In the genomic region with DNA sequence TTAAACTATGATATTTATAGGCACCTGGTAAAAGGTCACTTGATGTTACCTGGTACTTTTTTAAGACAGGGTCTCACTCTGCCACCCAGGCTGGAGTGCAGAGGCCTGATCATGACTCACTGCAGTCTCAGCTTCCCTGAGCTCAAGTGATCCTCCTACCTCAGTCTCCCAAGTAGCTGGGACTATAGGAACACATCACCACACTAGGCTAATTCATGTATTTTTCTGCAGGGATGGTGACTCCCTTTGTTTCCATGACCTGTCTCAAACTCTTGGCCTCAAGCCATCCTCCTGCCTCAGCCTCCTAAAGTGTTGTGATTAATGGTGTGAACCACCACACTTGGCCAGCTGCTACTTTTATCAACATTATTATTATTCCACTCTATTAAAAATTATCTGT, we compare ENCODE assay signal across 38 cellular contexts. TPM values are rescaled to one million over a fixed set of nuclear protein-coding genes. Genes with fewer than 3 reads are reported as not detected.
"Had no signal": no experiment of that assay in that cellular context is flagged by ENCODE, and none has a peak within 500 bp of the region (broad histone marks: within the 10 kb centered on the region; RNA-seq: fewer than 3 reads in every experiment).

No MANE protein-coding gene starts in this region.

- H3K27me3 Mint-ChIP-seq: activated B cell treated with CpG ODN at 0.5 μM for 24 hours; activated CD8-positive, alpha-beta T cell treated with anti-CD3 and anti-CD28 coated beads for 36 hours; activated naive CD8-positive, alpha-beta T cell; activated T-helper 17 cell treated with anti-CD3 and anti-CD28 coated beads, Interleukin-2, amount 50 U/mL, for 72 hours; central memory CD8-positive, alpha-beta T cell; dendritic cell treated with granulocyte-macrophage colony-stimulating factor and Interleukin-4, amounts not matched to agents 40 ng/mL and 50 ng/mL, for 4 days had no signal

- ATAC-seq: activated CD4-positive, CD25-positive, alpha-beta regulatory T cell treated with anti-CD3 and anti-CD28 coated beads, Interleukin-2, amount 50 U/mL, for 24 hours; activated CD8-positive, alpha-beta T cell treated with anti-CD3 and anti-CD28 coated beads for 36 hours; activated T-cell treated with anti-CD3 and anti-CD28 coated beads, Interleukin-2, amount 50 U/mL, for 4 hours; activated T-helper 17 cell treated with anti-CD3 and anti-CD28 coated beads, Interleukin-2, amount 50 U/mL, for 72 hours; foreskin keratinocyte; gastrocnemius medialis; heart left ventricle had no signal

- H3K36me3 Mint-ChIP-seq: activated naive CD8-positive, alpha-beta T cell had no signal

- H3K36me3 ChIP-seq: brain microvascular endothelial cell, esophagus squamous epithelium, gastrocnemius medialis, heart left ventricle, WERI-Rb-1 had no signal

- H3K27ac ChIP-seq: brain microvascular endothelial cell, coronary artery, dorsolateral prefrontal cortex, esophagus squamous epithelium, foreskin keratinocyte, gastrocnemius medialis, heart left ventricle, WERI-Rb-1 had no signal

- H3K27ac Mint-ChIP-seq: activated B cell treated with CpG ODN at 0.5 μM for 24 hours; activated CD8-positive, alpha-beta T cell treated with anti-CD3 and anti-CD28 coated beads for 36 hours; activated naive CD8-positive, alpha-beta T cell; activated T-helper 17 cell treated with anti-CD3 and anti-CD28 coated beads, Interleukin-2, amount 50 U/mL, for 72 hours; dendritic cell treated with granulocyte-macrophage colony-stimulating factor and Interleukin-4, amounts not matched to agents 40 ng/mL and 50 ng/mL, for 4 days; T-helper 1 cell treated with Interleukin-12 subunit alpha and Interleukin-12 subunit beta and Interleukin-4 antibody, amounts not matched to agents 30 μg/mL and 1 μg/mL, for 36 hours had no signal

- H3K4me3 ChIP-seq: coronary artery, dorsolateral prefrontal cortex, esophagus squamous epithelium, gastrocnemius medialis, heart left ventricle had no signal

- H3K9me3 ChIP-seq: gastrocnemius medialis had no signal

- H3K27me3 ChIP-seq: brain microvascular endothelial cell, esophagus squamous epithelium, foreskin keratinocyte, gastrocnemius medialis, heart left ventricle had no signal

- H3K4me1 ChIP-seq: esophagus squamous epithelium, foreskin keratinocyte, gastrocnemius medialis, heart left ventricle had no signal

- H3K4me3 Mint-ChIP-seq: activated B cell treated with CpG ODN at 0.5 μM for 24 hours; activated CD8-positive, alpha-beta T cell treated with anti-CD3 and anti-CD28 coated beads for 36 hours; activated naive CD8-positive, alpha-beta T cell; activated T-cell treated with anti-CD3 and anti-CD28 coated beads, Interleukin-2, amount 50 U/mL, for 4 hours; activated T-helper 17 cell treated with anti-CD3 and anti-CD28 coated beads, Interleukin-2, amount 50 U/mL, for 72 hours; central memory CD8-positive, alpha-beta T cell; dendritic cell treated with granulocyte-macrophage colony-stimulating factor and Interleukin-4, amounts not matched to agents 40 ng/mL and 50 ng/mL, for 4 days; T-helper 1 cell treated with Interleukin-12 subunit alpha and Interleukin-12 subunit beta and Interleukin-4 antibody, amounts not matched to agents 30 μg/mL and 1 μg/mL, for 36 hours had no signal

- H3K4me1 Mint-ChIP-seq: activated B cell treated with CpG ODN at 0.5 μM for 24 hours; activated T-helper 17 cell treated with anti-CD3 and anti-CD28 coated beads, Interleukin-2, amount 50 U/mL, for 72 hours; central memory CD8-positive, alpha-beta T cell had no signal

- DNase-seq: activated B cell treated with CpG ODN at 0.5 μM for 24 hours; activated CD4-positive, alpha-beta T cell treated with anti-CD3 and anti-CD28 coated beads for 48 hours; activated CD4-positive, alpha-beta T cell treated with anti-CD3 and anti-CD28 coated beads, Interleukin-2, amount 50 U/mL, for 1 hour; activated CD4-positive, alpha-beta T cell treated with anti-CD3 and anti-CD28 coated beads, Interleukin-2, amount 50 U/mL, for 48 hours; activated CD8-positive, alpha-beta memory T cell treated with anti-CD3 and anti-CD28 coated beads for 24 hours; activated CD8-positive, alpha-beta T cell treated with anti-CD3 and anti-CD28 coated beads for 36 hours; activated effector memory CD4-positive, alpha-beta T cell treated with Interleukin-2 at 50 U/mL for 16 hours; activated gamma-delta T cell treated with Interleukin-2 at 50 U/mL for 16 hours; activated naive CD4-positive, alpha-beta T cell treated with anti-CD3 and anti-CD28 coated beads, Interleukin-2, amount 50 U/mL, for 16 hours; activated naive CD4-positive, alpha-beta T cell treated with Interleukin-2 at 50 U/mL for 16 hours; activated T-cell treated with anti-CD3 and anti-CD28 coated beads, Interleukin-2, amount 50 U/mL, for 4 hours; amniotic stem cell; anterior cingulate cortex; brain microvascular endothelial cell; dorsolateral prefrontal cortex; effector memory CD4-positive, alpha-beta T cell; esophagus squamous epithelium; foreskin keratinocyte; gastrocnemius medialis; glutamatergic neuron; heart left ventricle; T1000; WERI-Rb-1 had no signal

RNA-seq across cellular contexts. Expression of gene OR4C45, which starts 47.6 kb away (rescaled TPM):
- total RNA-seq: activated B cell treated with CpG ODN at 0.5 μM for 24 hours; activated CD8-positive, alpha-beta T cell treated with anti-CD3 and anti-CD28 coated beads for 36 hours; activated T-cell treated with anti-CD3 and anti-CD28 coated beads, Interleukin-2, amount 50 U/mL, for 4 hours; activated T-helper 17 cell treated with anti-CD3 and anti-CD28 coated beads, Interleukin-2, amount 50 U/mL, for 72 hours; astrocyte; bronchial epithelial cell; cardiac septum; cerebellum; dorsolateral prefrontal cortex; esophagus squamous epithelium; fibroblast of lung; foreskin keratinocyte; gastrocnemius medialis; heart left ventricle; T-helper 2 cell treated with Interferon-gamma antibody and Interleukin-4, amounts not matched to agents 100 ng/mL and 5 ng/mL, for 36 hours had no signal
- polyA plus RNA-seq: adipose tissue, esophagus, fibroblast of lung, foreskin keratinocyte, heart left ventricle had no signal
